ENCODE assay signal across 16 cellular contexts in genomic region chr13:99977334-99977911, GRCh38. TPM values are rescaled to one million over a fixed set of nuclear protein-coding genes. Genes with fewer than 3 reads are reported as not detected.
A peak's percentile ranks its signal among the peaks of the same experiment; 100 is the strongest.
DNase-seq lines count a peak whose midpoint lies in the region; TF ChIP-seq lines count a peak whose summit lies in the region.
"Had no signal": no experiment of that assay in that cellular context is flagged by ENCODE, and none has a peak within 500 bp of the region (broad histone marks: within the 10 kb centered on the region; RNA-seq: fewer than 3 reads in every experiment).

No MANE protein-coding gene starts in this region.

- H3K36me3 Mint-ChIP-seq in brain: no peaks in the 10 kb centered on the region

- no peaks in the 10 kb centered on the region for H3K9me2 ChIP-seq in Loucy (replicated peaks; ENCODE audit: low read depth, low read length)

- H3K79me2 ChIP-seq in Loucy (ENCODE audit: insufficient read depth, low read length): no peaks in the 10 kb centered on the region

- H3K36me3 ChIP-seq in Loucy (ENCODE audit: insufficient read depth, low read length): no peaks in the 10 kb centered on the region
- H3K36me3 ChIP-seq in neuron (ENCODE audit: insufficient read depth, low read length): peaks cover under 1% of the 10 kb centered on the region
- H3K36me3 ChIP-seq: BLaER1, colonic mucosa, gastroesophageal sphincter had no signal

- H3K27me3 Mint-ChIP-seq in brain: peaks cover 70% of the 10 kb centered on the region

- H3K9me3 Mint-ChIP-seq in brain: peaks cover 0 to 7% (median 4%) of the 10 kb centered on the region in 5 experiments

- H4K20me1 ChIP-seq in Loucy (ENCODE audit: insufficient read depth, low read length, poor library complexity, severe bottlenecking): no peaks in the 10 kb centered on the region

- peaks cover 12% of the 10 kb centered on the region for H3K4me1 ChIP-seq in Loucy (ENCODE audit: insufficient read depth, low read length, poor library complexity, severe bottlenecking)
- H3K4me1 ChIP-seq in neuron (ENCODE audit: insufficient read depth, low read length): peaks cover 40% of the 10 kb centered on the region

- H3K4me3 ChIP-seq in Loucy (ENCODE audit: low read length, poor library complexity, severe bottlenecking) (peak overlapping the region; percentile 81), neuron (ENCODE audit: low read length) (peak overlapping the region; percentile 95)
- H3K4me3 ChIP-seq: BLaER1, colonic mucosa, gastroesophageal sphincter, GM23248, psoas muscle had no signal

- TF ChIP-seq CTCF in Loucy (conservative IDR thresholded peaks at IDR 0.05; ENCODE audit: low read length) (no peak), brain (conservative IDR thresholded peaks at IDR 0.05) (no peak)

- no peak overlapping the region for H3K9ac ChIP-seq in Loucy (ENCODE audit: low read depth, low read length, poor library complexity, severe bottlenecking)
- H3K9ac ChIP-seq: BLaER1, GM23248 had no signal

- H3K9me3 ChIP-seq in Loucy (ENCODE audit: insufficient read depth, low read depth, low read length) (no peaks in the 10 kb centered on the region), neuron (ENCODE audit: low read length) (no peaks in the 10 kb centered on the region)
- H3K9me3 ChIP-seq: colonic mucosa, psoas muscle had no signal

- peak overlapping the region; percentile 98 for H3K4me2 ChIP-seq in Loucy (ENCODE audit: low read depth, low read length, poor library complexity, severe bottlenecking)
- H3K4me2 ChIP-seq: BLaER1 had no signal

- peak; percentile 29 for DNase-seq in DMS153 (lab: John Stamatoyannopoulos, UW)
- no peak for DNase-seq in DMS153 treated with DMSO at 0.1 percent for 48 hours (lab: John Stamatoyannopoulos, UW; ENCODE audit: unreplicated experiment)
- DNase-seq in germinal center (ENCODE audit: low spot score): no peak
- no peak for DNase-seq in HCEC 1CT
- no peak for DNase-seq in NCI-H1092 (lab: John Stamatoyannopoulos, UW)
- DNase-seq: anterior cingulate cortex, colonic mucosa, GM23248, NCI-H146, psoas muscle, Right ventricle myocardium superior had no signal

- no peaks in the 10 kb centered on the region for H3F3A ChIP-seq in Loucy (ENCODE audit: low read depth)

- H2AFZ ChIP-seq in Loucy (ENCODE audit: low read length) (no peak overlapping the region), neuron (ENCODE audit: low read depth, low read length) (no peak overlapping the region)
- H2AFZ ChIP-seq: GM23248 had no signal

- H3K27ac Mint-ChIP-seq in brain: peak overlapping the region; percentile 83 to 99 (median 96)

- peak overlapping the region; percentile 78 to 91 (median 83) for H3K4me3 Mint-ChIP-seq in brain

- peaks cover 21% of the 10 kb centered on the region for H3K4me1 Mint-ChIP-seq in brain

- H3K27me3 ChIP-seq in Loucy (ENCODE audit: insufficient read depth, low read length, poor library complexity, severe bottlenecking): no peaks in the 10 kb centered on the region
- no peaks in the 10 kb centered on the region for H3K27me3 ChIP-seq in neuron (ENCODE audit: insufficient read depth, low read length)

RNA-seq across cellular contexts. Expression of gene ZIC2, which starts 4.2 kb away (rescaled TPM):
- polyA plus RNA-seq in brain (ENCODE audit: insufficient read depth, low read depth, low replicate concordance): 300 TPM
- polyA plus RNA-seq: GM23248 had no signal

RNA-seq across cellular contexts. Expression of gene ZIC5, which starts 5.9 kb away (rescaled TPM):
- polyA plus RNA-seq in brain (ENCODE audit: insufficient read depth, low read depth, low replicate concordance): 49.1 TPM
- polyA plus RNA-seq: GM23248, psoas muscle had no signal
